8 cellular contexts compared by ENCODE assay signal in the genomic region with DNA sequence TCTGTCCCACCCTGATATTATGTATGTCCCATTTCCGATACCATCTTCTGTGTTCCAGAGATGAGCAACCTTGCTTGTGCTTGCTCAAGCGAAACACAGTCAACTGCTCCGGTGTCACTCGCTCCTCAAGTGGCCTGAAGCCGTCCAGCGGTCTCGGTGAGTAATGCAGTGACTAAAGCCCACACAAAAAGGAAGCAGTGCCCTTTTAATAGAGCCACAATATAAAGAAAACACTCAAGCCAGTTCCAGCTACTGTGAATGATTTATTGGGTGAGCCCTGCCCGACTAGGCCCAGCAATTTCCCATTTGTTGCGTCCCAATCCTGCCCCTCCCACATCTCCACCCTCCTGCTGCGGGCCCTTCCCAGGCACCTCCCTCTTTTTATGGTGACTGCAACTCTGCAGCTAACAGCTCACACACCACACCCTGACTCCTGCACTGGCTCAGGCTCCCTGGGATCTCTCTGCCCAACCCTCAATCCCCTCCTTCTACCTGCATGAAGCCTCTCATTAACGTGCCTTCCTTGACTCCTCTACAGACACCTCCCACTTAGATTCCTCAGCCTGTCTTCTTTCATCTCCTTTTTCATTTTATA. TPM values are rescaled to one million over a fixed set of nuclear protein-coding genes. Genes with fewer than 3 reads are reported as not detected.
DNase-seq lines count a peak whose midpoint lies in the region; ATAC-seq, FAIRE-seq and TF ChIP-seq lines count a peak whose summit lies in the region.

No MANE protein-coding gene starts in this region.

- H2BK12ac ChIP-seq in H9 (ENCODE audit: insufficient read length, low read depth, low read length): no peak overlapping the region

- no peak overlapping the region for H2AK5ac ChIP-seq in H9 (ENCODE audit: insufficient read length, low read length)

- H3K23ac ChIP-seq in H9 (ENCODE audit: insufficient read length, low read depth, low read length): no peak overlapping the region

- no peak overlapping the region for H4K8ac ChIP-seq in H9 (replicated peaks; ENCODE audit: insufficient read length, low read depth, low read length)

- H3K27me3 ChIP-seq in H9 (ENCODE audit: insufficient read depth, low read length): no peaks in the 10 kb centered on the region
- H3K27me3 ChIP-seq in astrocyte (ENCODE audit: insufficient read depth, low read length): no peaks in the 10 kb centered on the region
- H3K27me3 ChIP-seq in liver (ENCODE audit: control insufficient read depth in 4 of 4, insufficient read depth in 4 of 4, low read length in 3 of 4): no peaks in the 10 kb centered on the region

- H3K27ac Mint-ChIP-seq in H9 (peak overlapping the region in 2 of 3 experiments; percentile 31 to 37; a peak in 3 of 7 replicates), astrocyte (ENCODE audit: unreplicated experiment) (no peak overlapping the region)
- H3K27ac Mint-ChIP-seq in activated CD8-positive, alpha-beta memory T cell treated with anti-CD3 and anti-CD28 coated beads, Interleukin-2, amount 10 ng/mL, durations not matched to agents 7 days and 5 days: no peak overlapping the region

- no CpG with 5 or more reads among the region's 11 CpGs for WGBS in H9 (ENCODE audit: extremely low coverage, insufficient read length, low lambda C conversion rate)
- 67% methylated on average over 11 of the region's 11 CpGs for WGBS in liver

- H3K18ac ChIP-seq in H9 (ENCODE audit: insufficient read length, low read depth, low read length): no peak overlapping the region

- H3K79me2 ChIP-seq in H9 (ENCODE audit: insufficient read depth, low read length): no peaks in the 10 kb centered on the region
- H3K79me2 ChIP-seq in astrocyte (ENCODE audit: insufficient read depth, low read length): no peaks in the 10 kb centered on the region

- TF ChIP-seq CTCF in H9 (conservative IDR thresholded peaks at IDR 0.05): no peak
- TF ChIP-seq CTCF in astrocyte (IDR thresholded peaks at IDR 0.05; ENCODE audit: insufficient read depth, low read depth, low read length): no peak
- peak; percentile 14 for TF ChIP-seq CTCF in liver (IDR thresholded peaks at IDR 0.05; ENCODE audit: low read depth, low read length, missing input control)

- H3T11ph ChIP-seq in H9 (ENCODE audit: low read length): no peak overlapping the region

- no peak overlapping the region for H2BK15ac ChIP-seq in H9 (ENCODE audit: low read depth, low read length)

- no peak overlapping the region for H2BK120ac ChIP-seq in H9 (ENCODE audit: low read depth, low read length, poor library complexity, severe bottlenecking)

- H3K9ac ChIP-seq in H9 (ENCODE audit: extremely low read depth, insufficient read length, low read length): no peak overlapping the region
- no peak overlapping the region for H3K9ac ChIP-seq in astrocyte (ENCODE audit: low read length)
- no peak overlapping the region for H3K9ac ChIP-seq in liver (ENCODE audit: low read depth in 1 of 2, low read length in 2 of 2)

- peak; percentile 94 for ATAC-seq in GM18498 (IDR thresholded peaks at IDR 0.05; ENCODE audit: unreplicated experiment)
- no peak for ATAC-seq in activated CD8-positive, alpha-beta memory T cell treated with anti-CD3 and anti-CD28 coated beads, Interleukin-2, amount 10 ng/mL, durations not matched to agents 7 days and 5 days

- no peaks in the 10 kb centered on the region for H3K9me3 ChIP-seq in H9 (ENCODE audit: control insufficient read depth, low read depth, low read length)
- no peaks in the 10 kb centered on the region for H3K9me3 ChIP-seq in astrocyte (ENCODE audit: insufficient read depth, low read depth, low read length)
- H3K9me3 ChIP-seq in liver (ENCODE audit: control insufficient read depth in 4 of 4, low read length in 3 of 4): no peaks in the 10 kb centered on the region

- H3K4me2 ChIP-seq in H9 (ENCODE audit: insufficient read depth, insufficient read length, low read length) (no peak overlapping the region), astrocyte (ENCODE audit: low read length) (peak overlapping the region; percentile 67)

- H3K4me3 Mint-ChIP-seq in H9 (no peak overlapping the region), astrocyte (ENCODE audit: unreplicated experiment) (no peak overlapping the region)
- H3K4me3 Mint-ChIP-seq in activated CD8-positive, alpha-beta memory T cell treated with anti-CD3 and anti-CD28 coated beads, Interleukin-2, amount 10 ng/mL, durations not matched to agents 7 days and 5 days: no peak overlapping the region

- CTCF ChIA-PET in activated CD8-positive, alpha-beta memory T cell treated with anti-CD3 and anti-CD28 coated beads, Interleukin-2, amount 10 ng/mL, durations not matched to agents 7 days and 5 days (lab: Charles Lee): no interaction called here

- H3K9me3 Mint-ChIP-seq in H9 (peaks cover 0 to 5% of the 10 kb centered on the region in 2 experiments; a peak in 2 of 5 replicates), astrocyte (ENCODE audit: unreplicated experiment) (no peaks in the 10 kb centered on the region)
- H3K9me3 Mint-ChIP-seq in activated CD8-positive, alpha-beta memory T cell treated with anti-CD3 and anti-CD28 coated beads, Interleukin-2, amount 10 ng/mL, durations not matched to agents 7 days and 5 days (ENCODE audit: low read depth): no peaks in the 10 kb centered on the region

- DNase-seq in H9 (peak; percentile 80), Kasumi-1 (lab: John Stamatoyannopoulos, UW) (peak; percentile 64 to 71), astrocyte (ENCODE audit: low read depth) (peak; percentile 73), superior temporal gyrus (ENCODE audit: extremely low spot score) (no peak), OCI-M1 (lab: John Stamatoyannopoulos, UW) (no peak)
- no peak for DNase-seq in activated CD8-positive, alpha-beta memory T cell treated with anti-CD3 and anti-CD28 coated beads, Interleukin-2, amount 10 ng/mL, durations not matched to agents 7 days and 5 days

- no peak overlapping the region for H4K5ac ChIP-seq in H9 (ENCODE audit: insufficient read length, low read depth, low read length)

- H3K36me3 Mint-ChIP-seq in H9 (ENCODE audit: insufficient read depth in 1 of 3, low read depth in 3 of 3) (peaks cover 0 to 5% (median 0%) of the 10 kb centered on the region in 3 experiments; a peak in 2 of 7 replicates), astrocyte (ENCODE audit: low read depth, unreplicated experiment) (no peaks in the 10 kb centered on the region)
- H3K36me3 Mint-ChIP-seq in activated CD8-positive, alpha-beta memory T cell treated with anti-CD3 and anti-CD28 coated beads, Interleukin-2, amount 10 ng/mL, durations not matched to agents 7 days and 5 days: no peaks in the 10 kb centered on the region

- H4K20me1 ChIP-seq in H9 (ENCODE audit: control insufficient read depth, insufficient read depth, insufficient read length) (no peaks in the 10 kb centered on the region), astrocyte (ENCODE audit: insufficient read depth, low read length) (no peaks in the 10 kb centered on the region)

- H3K4me3 ChIP-seq in astrocyte (ENCODE audit: insufficient read depth, low read depth, low read length) (no peak overlapping the region), liver (ENCODE audit: low read depth in 1 of 3, low read length in 3 of 3) (no peak overlapping the region)

- H3K56ac ChIP-seq in H9 (ENCODE audit: insufficient read length, low read depth, low read length): no peak overlapping the region

- no peak overlapping the region for H4K91ac ChIP-seq in H9 (ENCODE audit: insufficient read length, low read depth, low read length)

- H3K4me1 ChIP-seq in H9 (ENCODE audit: insufficient read depth, low read length): no peaks in the 10 kb centered on the region; the same call in 1 of the 2 replicates
- H3K4me1 ChIP-seq in astrocyte (ENCODE audit: insufficient read depth, low read length): no peaks in the 10 kb centered on the region
- H3K4me1 ChIP-seq in liver (ENCODE audit: control insufficient read depth in 4 of 4, insufficient read depth in 4 of 4, low read length in 3 of 4): peaks cover 0 to 16% (median 0%) of the 10 kb centered on the region in 4 donors

- H3K36me3 ChIP-seq in astrocyte (ENCODE audit: insufficient read depth, low read length): no peaks in the 10 kb centered on the region
- H3K36me3 ChIP-seq in liver (ENCODE audit: control insufficient read depth in 4 of 4, insufficient read depth in 3 of 4, low read depth in 1 of 4, low read length in 3 of 4): no peaks in the 10 kb centered on the region

- no peaks in the 10 kb centered on the region for H3K23me2 ChIP-seq in H9 (ENCODE audit: insufficient read length, low read depth, low read length, poor library complexity, severe bottlenecking)

- H3K79me1 ChIP-seq in H9 (ENCODE audit: insufficient read depth, low read depth, low read length, poor library complexity, severe bottlenecking): no peaks in the 10 kb centered on the region

- no peak overlapping the region for H2BK5ac ChIP-seq in H9 (ENCODE audit: insufficient read length, low read length)

- TF ChIP-seq RAD21 in liver (IDR thresholded peaks at IDR 0.05): peak in 1 of 2 donors; percentile 9

- no peaks in the 10 kb centered on the region for H3K27me3 Mint-ChIP-seq in H9 (ENCODE audit: low read depth)
- no peaks in the 10 kb centered on the region for H3K27me3 Mint-ChIP-seq in astrocyte (ENCODE audit: low read depth, unreplicated experiment)
- no peaks in the 10 kb centered on the region for H3K27me3 Mint-ChIP-seq in activated CD8-positive, alpha-beta memory T cell treated with anti-CD3 and anti-CD28 coated beads, Interleukin-2, amount 10 ng/mL, durations not matched to agents 7 days and 5 days

- H3K4me1 Mint-ChIP-seq in H9 (peaks cover 25 to 34% of the 10 kb centered on the region in 2 experiments), astrocyte (ENCODE audit: low read depth, unreplicated experiment) (peaks cover 15% of the 10 kb centered on the region)
- H3K4me1 Mint-ChIP-seq in activated CD8-positive, alpha-beta memory T cell treated with anti-CD3 and anti-CD28 coated beads, Interleukin-2, amount 10 ng/mL, durations not matched to agents 7 days and 5 days: no peaks in the 10 kb centered on the region

- H3K27ac ChIP-seq in H9 (ENCODE audit: insufficient read length, low read depth, low read length) (no peak overlapping the region), astrocyte (ENCODE audit: low read depth, low read length) (no peak overlapping the region), liver (ENCODE audit: low read depth in 1 of 2, low read length in 2 of 2) (no peak overlapping the region)

- FAIRE-seq in astrocyte (lab: Jason Lieb, UNC): no peak

- H2AFZ ChIP-seq in H9 (ENCODE audit: low read length) (no peak overlapping the region), astrocyte (ENCODE audit: low read depth, low read length) (peak overlapping the region; percentile 54)

- no peak overlapping the region for H3K4ac ChIP-seq in H9 (ENCODE audit: low read depth, low read length)

- H2BK20ac ChIP-seq in H9 (ENCODE audit: low read depth, low read length, poor library complexity, severe bottlenecking): no peak overlapping the region

- no peak overlapping the region for H3K14ac ChIP-seq in H9 (ENCODE audit: insufficient read depth, low read length)

TF ChIP-seq in liver, 16 proteins besides CTCF, POLR2A, EP300 and RAD21 (continues in another document):
- no peak for TF ChIP-seq NR2F2 (IDR thresholded peaks at IDR 0.05)
- TF ChIP-seq HNF4G (IDR thresholded peaks at IDR 0.05): no peak
- no peak for TF ChIP-seq TAF1 (conservative IDR thresholded peaks at IDR 0.05)
- TF ChIP-seq EGR1 (IDR thresholded peaks at IDR 0.05; ENCODE audit: low read depth in 2 of 2): no peak

RNA-seq across cellular contexts. Expression of a gene that starts 44.2 kb away (rescaled TPM):
- total RNA-seq in H9 (2021) (not detected in 2 replicates), astrocyte (0.18 and 0.43 TPM in 2 replicates), liver (not detected)
- not detected for polyA plus RNA-seq in liver
- total RNA-seq in activated CD8-positive, alpha-beta memory T cell treated with anti-CD3 and anti-CD28 coated beads, Interleukin-2, amount 10 ng/mL, durations not matched to agents 7 days and 5 days: not detected

Comparison
In these comparisons a context has a peak if more than half of its experiments do, and no peak if none do; other contexts are left out.
1. DNase-seq: peak in H9 (single experiment), Kasumi-1 (2 of 2) and astrocyte (single experiment); none in superior temporal gyrus (single experiment), activated CD8-positive, alpha-beta memory T cell treated with anti-CD3 and anti-CD28 coated beads, Interleukin-2, amount 10 ng/mL, durations not matched to agents 7 days and 5 days (single experiment) and OCI-M1 (single experiment).
2. H3K27ac Mint-ChIP-seq: peak in H9 (2 of 3); none in astrocyte (single experiment) and activated CD8-positive, alpha-beta memory T cell treated with anti-CD3 and anti-CD28 coated beads, Interleukin-2, amount 10 ng/mL, durations not matched to agents 7 days and 5 days (single experiment).